8 cellular contexts compared by ENCODE assay signal in the genomic region with DNA sequence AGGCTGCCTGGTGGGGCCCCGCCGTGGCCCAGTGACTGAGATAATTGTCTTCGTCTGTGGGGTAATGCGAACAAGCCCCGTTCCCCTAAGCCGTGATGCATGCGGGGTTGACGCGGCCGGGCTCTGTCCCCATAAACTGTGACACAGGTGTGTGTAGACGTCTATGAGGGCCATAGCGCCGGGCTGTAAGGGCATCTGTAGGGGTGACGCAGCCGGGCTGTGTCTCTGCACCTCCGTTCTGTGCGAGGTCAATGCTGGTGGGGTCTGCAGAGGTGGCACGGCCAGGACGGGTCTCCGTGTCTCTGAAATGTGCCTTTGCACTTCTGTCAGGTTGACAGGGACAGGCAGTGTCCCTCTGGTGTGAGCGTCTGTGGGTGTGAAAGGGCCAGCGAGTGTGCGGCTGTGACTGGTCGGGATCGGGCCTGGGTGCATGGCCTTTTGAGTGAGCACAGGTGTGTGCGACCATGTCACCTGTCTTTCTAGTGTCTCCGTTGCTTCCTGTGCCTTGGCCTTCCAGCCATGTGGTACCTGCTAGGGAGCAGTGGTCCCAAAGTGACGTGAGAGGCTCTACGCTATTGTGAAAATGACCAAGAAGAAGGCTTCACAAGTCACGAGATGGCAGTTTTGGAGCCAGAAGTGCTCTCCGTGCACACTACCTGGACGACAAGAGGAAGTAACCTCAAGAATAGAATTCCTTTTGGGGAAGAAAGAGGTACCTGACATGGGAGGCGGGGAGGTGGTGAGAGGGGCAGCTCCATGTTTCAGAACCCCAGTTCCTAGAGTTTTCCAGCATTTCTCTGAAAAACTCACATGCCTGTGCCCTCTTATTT. TPM values are rescaled to one million over a fixed set of nuclear protein-coding genes. Genes with fewer than 3 reads are reported as not detected.
A peak's percentile ranks its signal among the peaks of the same experiment; 100 is the strongest.
DNase-seq lines count a peak whose midpoint lies in the region; ATAC-seq, FAIRE-seq and TF ChIP-seq lines count a peak whose summit lies in the region.

No MANE protein-coding gene starts in this region.

- H3K9me3 ChIP-seq in HepG2 (ENCODE audit: low read length), result peaks cover 11% of the 10 kb centered on the region
- no peaks in the 10 kb centered on the region for H3K9me3 ChIP-seq in thymus (ENCODE audit: control insufficient read depth)

- in situ Hi-C loops in HepG2 (cut with HindIII; ENCODE audit: extremely low pct_ligation_motif_present, low pct_unique_long_range_greater_than_20kb), result no loop called here

- no peaks in the 10 kb centered on the region for H3K27me3 ChIP-seq in HepG2 (ENCODE audit: control insufficient read depth in 1 of 2, insufficient read depth in 2 of 2, low read length in 2 of 2)
- no peaks in the 10 kb centered on the region for H3K27me3 ChIP-seq in thymus (ENCODE audit: control insufficient read depth, insufficient read depth)

- POLR2A ChIA-PET in HepG2 (lab: Yijun Ruan, JAX), result interaction anchor here (0.7 to 1.2 kb wide), 4 partner anchors 12 to 16 kb away, joined by 3 to 7 read pairs (median 6); partner anchors contain the start of gene ZNF331

- peaks cover 19% of the 10 kb centered on the region for H3K4me1 Mint-ChIP-seq in activated T-cell treated with anti-CD3 and anti-CD28 coated beads, Interleukin-2, amount 50 U/mL, for 24 hours (ENCODE audit: low read depth)
- peaks cover 17% of the 10 kb centered on the region for H3K4me1 Mint-ChIP-seq in activated naive CD8-positive, alpha-beta T cell (ENCODE audit: low read depth)

- peaks cover 6% of the 10 kb centered on the region for H3K79me2 ChIP-seq in HepG2 (ENCODE audit: insufficient read depth, low read length)

- no peak for TF ChIP-seq CTCF in HepG2 (CRISPR knock-in tag; IDR thresholded peaks at IDR 0.05)

- FAIRE-seq in HepG2 (lab: Jason Lieb, UNC), result no peak

- no peak for TF ChIP-seq EP300 in HepG2 (IDR thresholded peaks at IDR 0.05; ENCODE audit: low read depth in 2 of 2, low read length in 2 of 2)
- no peak for TF ChIP-seq EP300 in HepG2 (CRISPR knock-in tag; IDR thresholded peaks at IDR 0.05; ENCODE audit: borderline replicate concordance)

- H2AFZ ChIP-seq in HepG2 (ENCODE audit: low read length), result no peak overlapping the region

- H3K4me2 ChIP-seq in HepG2 (ENCODE audit: low read depth, low read length), result peak overlapping the region; percentile 74

- H3K27ac Mint-ChIP-seq in activated T-cell treated with anti-CD3 and anti-CD28 coated beads, Interleukin-2, amount 50 U/mL, for 24 hours, result peak overlapping the region; percentile 97
- peak overlapping the region; percentile 90 for H3K27ac Mint-ChIP-seq in activated naive CD8-positive, alpha-beta T cell

- H3K36me3 Mint-ChIP-seq in activated T-cell treated with anti-CD3 and anti-CD28 coated beads, Interleukin-2, amount 50 U/mL, for 24 hours (ENCODE audit: low read depth), result peaks cover 65% of the 10 kb centered on the region
- peaks cover 28% of the 10 kb centered on the region for H3K36me3 Mint-ChIP-seq in activated naive CD8-positive, alpha-beta T cell

- TF ChIP-seq RAD21 in HepG2 (CRISPR knock-in tag; IDR thresholded peaks at IDR 0.05), result no peak

- no peak for TF ChIP-seq POLR2A in HepG2 (IDR thresholded peaks at IDR 0.05; ENCODE audit: insufficient read depth in 1 of 2, low read depth in 2 of 2, low read length in 2 of 2)

- H3K36me3 ChIP-seq in HepG2 (replicated peaks in 1 of 2; ENCODE audit: control insufficient read depth in 1 of 2, insufficient read depth in 2 of 2, low read length in 2 of 2) (no peaks in the 10 kb centered on the region; a peak in 1 of 5 replicates), thymus (ENCODE audit: control insufficient read depth, insufficient read depth) (no peaks in the 10 kb centered on the region)

- peaks cover 40% of the 10 kb centered on the region for H3K9me3 Mint-ChIP-seq in activated T-cell treated with anti-CD3 and anti-CD28 coated beads, Interleukin-2, amount 50 U/mL, for 24 hours
- H3K9me3 Mint-ChIP-seq in activated naive CD8-positive, alpha-beta T cell (ENCODE audit: low read depth), result peaks cover 10% of the 10 kb centered on the region

- no peaks in the 10 kb centered on the region for H4K20me1 ChIP-seq in HepG2 (ENCODE audit: insufficient read depth, low read length)

- H3K4me3 Mint-ChIP-seq in activated T-cell treated with anti-CD3 and anti-CD28 coated beads, Interleukin-2, amount 50 U/mL, for 24 hours, result peak overlapping the region; percentile 97
- peak overlapping the region; percentile 97 for H3K4me3 Mint-ChIP-seq in activated naive CD8-positive, alpha-beta T cell

- BruUV-seq in HepG2 (replicated peaks; lab: Mats Ljungman, UMichigan), result no TSS peak

- peak; percentile 36 for DNase-seq in activated T-cell treated with anti-CD3 and anti-CD28 coated beads, Interleukin-2, amount 50 U/mL, for 24 hours
- no peak for DNase-seq in activated T-cell treated with anti-CD3 and anti-CD28 coated beads, Interleukin-2, amount 50 U/mL, for 1 hour
- DNase-seq in HepG2 (ENCODE audit: low spot score), result no peak
- no peak for DNase-seq in RPMI8226
- DNase-seq in UCSD-AML1 (lab: John Stamatoyannopoulos, UW; ENCODE audit: unreplicated experiment), result no peak

- intact Hi-C loops in HepG2 (cut with micrococcal nuclease; ENCODE audit: unreplicated experiment), result no loop called here

- no peaks in the 10 kb centered on the region for H3K27me3 Mint-ChIP-seq in activated T-cell treated with anti-CD3 and anti-CD28 coated beads, Interleukin-2, amount 50 U/mL, for 24 hours
- no peaks in the 10 kb centered on the region for H3K27me3 Mint-ChIP-seq in activated naive CD8-positive, alpha-beta T cell

- CTCF ChIA-PET in HepG2 (lab: Yijun Ruan, JAX; ENCODE audit: low intra/inter-chr PET ratio, low total read pairs), result no interaction called here

- 81% methylated on average over 15 of the region's 33 CpGs for WGBS in HepG2 (ENCODE audit: low lambda C conversion rate)
- 22% methylated on average over 33 of the region's 33 CpGs for WGBS in thymus

- H3K9ac ChIP-seq in HepG2 (ENCODE audit: insufficient read depth, low read depth, low read length), result peak overlapping the region; percentile 64

- H3K27ac ChIP-seq in HepG2 (ENCODE audit: extremely low read length, insufficient read depth, low read length), result peak overlapping the region; percentile 36
- H3K27ac ChIP-seq in thymus (ENCODE audit: low read depth), result no peak overlapping the region

- H3K4me1 ChIP-seq in HepG2 (ENCODE audit: insufficient read depth, low read length) (peaks cover 35% of the 10 kb centered on the region), thymus (ENCODE audit: control insufficient read depth, insufficient read depth, low read length) (peaks cover 8% of the 10 kb centered on the region)

- ATAC-seq in HepG2, result peak; percentile 58
- ATAC-seq in GM21367 (IDR thresholded peaks at IDR 0.05; ENCODE audit: unreplicated experiment), result no peak

- H3K4me3 ChIP-seq in HepG2 (replicated peaks in 1 of 3; ENCODE audit: insufficient read depth in 1 of 3, low read depth in 2 of 3, low read length in 3 of 3) (peak overlapping the region; percentile 72 to 79 (median 73); a peak in 5 of 6 replicates), thymus (ENCODE audit: low read length) (peak overlapping the region; percentile 64)

RNA-seq across cellular contexts. Expression of gene ZNF331, which starts 16.4 kb away (rescaled TPM):
- total RNA-seq in HepG2 (2016; rRNA removed; fragmentation: Illumina TruSeq; extraction: Trizol), result 13.3 and 15.2 TPM in 2 replicates
- 5.0 and 5.3 TPM in 2 replicates for total RNA-seq in HepG2 (2016; cell fraction: cytosol; rRNA removed; fragmentation: Illumina TruSeq; extraction: Trizol; ENCODE audit: low read depth)
- total RNA-seq in HepG2 (2016; cell fraction: insoluble cytoplasmic fraction; rRNA removed; fragmentation: Illumina TruSeq; extraction: Trizol), result 11.2 and 12.7 TPM in 2 replicates
- 8.0 and 8.5 TPM in 2 replicates for total RNA-seq in HepG2 (2016; cell fraction: membrane; rRNA removed; fragmentation: Illumina TruSeq; extraction: Trizol)
- total RNA-seq in HepG2 (2016; cell fraction: nucleus; rRNA removed; fragmentation: Illumina TruSeq; extraction: Trizol), result 16.0 and 20.7 TPM in 2 replicates
- polyA plus RNA-seq in HepG2 (2011; rRNA removed) (8.2 and 9.5 TPM in 2 replicates), thymus (26.9 TPM)
- 3.3 and 4.9 TPM in 2 replicates for polyA plus RNA-seq in HepG2 (2011; cell fraction: cytosol; rRNA removed)
- polyA plus RNA-seq in HepG2 (2011; cell fraction: nucleus; rRNA removed), result 20.2 and 21.6 TPM in 2 replicates
- polyA plus RNA-seq in HepG2 (2012), result 22.2 and 38.0 TPM in 2 replicates
- 1.2 and 1.3 TPM in 2 replicates for polyA plus RNA-seq in HepG2 (2016; cell fraction: cytosol; fragmentation: Illumina TruSeq; extraction: Trizol; ENCODE audit: low read depth)
- polyA plus RNA-seq in HepG2 (2016; cell fraction: insoluble cytoplasmic fraction; fragmentation: Illumina TruSeq; extraction: Trizol; ENCODE audit: low read depth), result 10.1 and 10.3 TPM in 2 replicates
- 2.9 and 3.4 TPM in 2 replicates for polyA plus RNA-seq in HepG2 (2016; cell fraction: membrane; fragmentation: Illumina TruSeq; extraction: Trizol; ENCODE audit: low read depth)
- polyA plus RNA-seq in HepG2 (2016; cell fraction: nucleus; fragmentation: Illumina TruSeq; extraction: Trizol; ENCODE audit: insufficient read depth, low read depth), result 51.3 and 54.8 TPM in 2 replicates
- 5.6 and 18.7 TPM in 2 replicates for polyA minus RNA-seq in HepG2 (2011; rRNA and poly(A)+ RNA removed; ENCODE audit: low replicate concordance)
- polyA minus RNA-seq in HepG2 (2011; cell fraction: cytosol; rRNA and poly(A)+ RNA removed), result 7.9 and 9.9 TPM in 2 replicates
- 20.4 and 22.9 TPM in 2 replicates for polyA minus RNA-seq in HepG2 (2011; cell fraction: nucleus; rRNA and poly(A)+ RNA removed)

RNA-seq across cellular contexts. Expression of gene ZNF813, which starts 54.1 kb away (rescaled TPM):
- total RNA-seq in HepG2 (2016; rRNA removed; fragmentation: Illumina TruSeq; extraction: Trizol), result 8.9 and 14.9 TPM in 2 replicates
- total RNA-seq in HepG2 (2016; cell fraction: cytosol; rRNA removed; fragmentation: Illumina TruSeq; extraction: Trizol; ENCODE audit: low read depth), result 1.1 and 1.4 TPM in 2 replicates
- 8.8 and 14.9 TPM in 2 replicates for total RNA-seq in HepG2 (2016; cell fraction: insoluble cytoplasmic fraction; rRNA removed; fragmentation: Illumina TruSeq; extraction: Trizol)
- 3.2 and 4.2 TPM in 2 replicates for total RNA-seq in HepG2 (2016; cell fraction: membrane; rRNA removed; fragmentation: Illumina TruSeq; extraction: Trizol)
- 5.5 and 7.5 TPM in 2 replicates for total RNA-seq in HepG2 (2016; cell fraction: nucleus; rRNA removed; fragmentation: Illumina TruSeq; extraction: Trizol)
- 2.1 TPM in 2 replicates for polyA plus RNA-seq in HepG2 (2011; rRNA removed)
- polyA plus RNA-seq in HepG2 (2011; cell fraction: cytosol; rRNA removed), result 1.1 and 1.5 TPM in 2 replicates
- polyA plus RNA-seq in HepG2 (2011; cell fraction: nucleus; rRNA removed), result 1.0 and 1.4 TPM in 2 replicates
- 3.8 and 4.9 TPM in 2 replicates for polyA plus RNA-seq in HepG2 (2012)
- polyA plus RNA-seq in HepG2 (2016; cell fraction: cytosol; fragmentation: Illumina TruSeq; extraction: Trizol; ENCODE audit: low read depth), result 0.29 and 0.35 TPM in 2 replicates
- polyA plus RNA-seq in HepG2 (2016; cell fraction: insoluble cytoplasmic fraction; fragmentation: Illumina TruSeq; extraction: Trizol; ENCODE audit: low read depth), result 5.3 and 5.6 TPM in 2 replicates
- polyA plus RNA-seq in HepG2 (2016; cell fraction: membrane; fragmentation: Illumina TruSeq; extraction: Trizol; ENCODE audit: low read depth), result 1.1 and 1.2 TPM in 2 replicates
- polyA plus RNA-seq in HepG2 (2016; cell fraction: nucleus; fragmentation: Illumina TruSeq; extraction: Trizol; ENCODE audit: insufficient read depth, low read depth), result 4.8 and 5.5 TPM in 2 replicates
- 0.65 and 1.8 TPM in 2 replicates for polyA minus RNA-seq in HepG2 (2011; rRNA and poly(A)+ RNA removed; ENCODE audit: low replicate concordance)
- 4.2 and 5.5 TPM in 2 replicates for polyA minus RNA-seq in HepG2 (2011; cell fraction: cytosol; rRNA and poly(A)+ RNA removed)
- 8.0 and 8.1 TPM in 2 replicates for polyA minus RNA-seq in HepG2 (2011; cell fraction: nucleus; rRNA and poly(A)+ RNA removed)
- 2.5 TPM for polyA plus RNA-seq in thymus
